ENCODE assay signal across 8 cellular contexts in the genomic region with DNA sequence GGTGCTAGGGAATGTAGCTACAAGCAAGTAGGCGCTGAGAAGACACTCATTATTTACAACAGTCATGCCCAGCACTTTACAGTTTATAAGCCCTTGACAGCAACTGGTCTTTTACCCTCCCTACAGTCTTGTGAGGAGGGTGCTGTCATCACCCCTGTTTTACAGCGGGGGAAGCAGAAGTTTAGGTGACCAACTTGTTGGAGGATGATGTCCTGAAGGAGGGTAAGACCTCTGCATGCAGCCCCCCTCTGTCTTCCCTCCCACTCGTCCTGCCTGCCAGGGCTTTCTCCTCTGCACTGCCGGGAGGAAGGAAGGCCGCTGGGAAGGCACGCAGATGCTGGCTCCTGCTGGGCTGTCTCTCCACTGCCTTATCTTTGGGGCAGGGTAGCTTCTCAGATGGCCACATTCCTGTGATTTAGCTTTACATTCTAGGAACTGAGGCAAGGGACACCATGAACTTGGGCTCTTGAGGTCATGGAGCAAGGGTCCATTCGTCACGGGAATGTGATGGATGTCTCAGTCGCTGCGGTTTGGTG. TPM values are rescaled to one million over a fixed set of nuclear protein-coding genes. Genes with fewer than 3 reads are reported as not detected.
DNase-seq lines count a peak whose midpoint lies in the region; ATAC-seq, FAIRE-seq and TF ChIP-seq lines count a peak whose summit lies in the region.

No MANE protein-coding gene starts in this region.

- peak overlapping the region; percentile 83 for H3K27ac Mint-ChIP-seq in HFFc6

- intact Hi-C loops in spleen (cut with DNase I; ENCODE audit: low total_unique reads) = no loop called here

- H3K36me3 ChIP-seq in brain microvascular endothelial cell (replicated peaks) = peaks cover 16% of the 10 kb centered on the region
- peaks cover 0 to 33% (median 4%) of the 10 kb centered on the region in 6 donors for H3K36me3 ChIP-seq in spleen
- H3K36me3 ChIP-seq in SJCRH30 = no peaks in the 10 kb centered on the region

- no peak for ATAC-seq in HG03342 (IDR thresholded peaks at IDR 0.05; ENCODE audit: unreplicated experiment)

- WGBS in spleen, 5 donors = 63 to 71% (median 67%) methylated on average over 10 of the region's 10 CpGs

- H3K36me3 Mint-ChIP-seq in HFFc6 (ENCODE audit: low read depth) = peaks cover 54% of the 10 kb centered on the region

- TF ChIP-seq POLR2A in spleen (IDR thresholded peaks at IDR 0.05) (no peak), GM12892 (IDR thresholded peaks at IDR 0.05; ENCODE audit: low read depth, low read length) (no peak)

- TF ChIP-seq CTCF in HFFc6 (IDR thresholded peaks at IDR 0.05) = no peak
- no peak for TF ChIP-seq CTCF in brain microvascular endothelial cell (IDR thresholded peaks at IDR 0.05; ENCODE audit: low read depth, low read length, missing control alignments)
- TF ChIP-seq CTCF in spleen (IDR thresholded peaks at IDR 0.05 in 8 of 11, conservative IDR thresholded peaks at IDR 0.05 in 3 of 11) = no peak

- H3K9me3 Mint-ChIP-seq in HFFc6 = peaks cover 52% of the 10 kb centered on the region

- FAIRE-seq in GM12892 (lab: Jason Lieb, UNC) = no peak

- in situ Hi-C loops in brain microvascular endothelial cell (cut with HindIII; ENCODE audit: low pct_ligation_motif_present, low sequenced_read_pairs) = no loop called here

- H3K27ac ChIP-seq in brain microvascular endothelial cell (peak overlapping the region; percentile 93), spleen (peak overlapping the region in 7 of 8 donors; percentile 82 to 93 (median 89)), SJCRH30 (no peak overlapping the region)

- H3K4me1 ChIP-seq in spleen (peaks cover 0 to 49% (median 16%) of the 10 kb centered on the region in 6 donors), SJCRH30 (no peaks in the 10 kb centered on the region)

- H3K4me3 Mint-ChIP-seq in HFFc6 = peak overlapping the region; percentile 86

- peaks cover 2% of the 10 kb centered on the region for H3K27me3 Mint-ChIP-seq in HFFc6 (ENCODE audit: insufficient read depth)

- H3K27me3 ChIP-seq in brain microvascular endothelial cell (replicated peaks) (no peaks in the 10 kb centered on the region), spleen (replicated peaks in 1 of 7) (peaks cover 0 to 51% (median 0%) of the 10 kb centered on the region in 7 donors), SJCRH30 (no peaks in the 10 kb centered on the region)

- peaks cover 38% of the 10 kb centered on the region for H3K4me1 Mint-ChIP-seq in HFFc6 (ENCODE audit: low read depth)

- peak overlapping the region; percentile 77 for H3K4me3 ChIP-seq in brain microvascular endothelial cell (ENCODE audit: low read depth, low read length)
- peak overlapping the region; percentile 27 to 76 (median 44) for H3K4me3 ChIP-seq in spleen
- no peak overlapping the region for H3K4me3 ChIP-seq in SJCRH30

- DNase-seq in HFFc6 (no peak), brain microvascular endothelial cell (no peak), iris pigment epithelial cell (ENCODE audit: low read depth) (peak; percentile 58), spleen (no peak), D341Med (ENCODE audit: low spot score) (no peak), GM12892 (ENCODE audit: insufficient read length) (no peak), SJCRH30 (no peak)

- H3K9me3 ChIP-seq in spleen (peaks cover 2 to 53% (median 44%) of the 10 kb centered on the region in 8 donors), SJCRH30 (replicated peaks) (no peaks in the 10 kb centered on the region)

RNA-seq across cellular contexts. Expression of a gene that starts 1.0 kb away (rescaled TPM):
- 10 to 100 TPM; 13.8 to 25.0 (median 22.9) TPM for total RNA-seq in HFFc6 (2021; fragmentation: NEBNext Ultra II Directional; extraction: Animal tissue kit (Norgen Biotek cat#: 25700))
- total RNA-seq in spleen = 100 to 1,000 TPM in 1 of 7 donors, 10 to 100 TPM in 6; 66.9 to 163 (median 80.8) TPM
- 10 to 100 TPM in 2 of 3 donors, 1 to 10 TPM in 1; 7.6 to 17.0 (median 14.3) TPM for polyA plus RNA-seq in spleen
- 0.40 TPM for polyA plus RNA-seq in GM12892 (2012; ENCODE audit: missing spikeins)
- 0.10 and 0.12 TPM in 2 replicates for total RNA-seq in SJCRH30 (2014; rRNA removed; shearing (Covaris generic))

RNA-seq across cellular contexts. Expression of a gene that starts 43.3 kb away (rescaled TPM):
- not detected for total RNA-seq in HFFc6 (2021; fragmentation: NEBNext Ultra II Directional; extraction: Animal tissue kit (Norgen Biotek cat#: 25700))
- under 1 TPM in 3 of 7 donors, not detected in 4; 0.13 to 0.49 (median 0.23) TPM for total RNA-seq in spleen
- under 1 TPM; 0.05 to 0.13 (median 0.06) TPM for polyA plus RNA-seq in spleen
- polyA plus RNA-seq in GM12892 (2012; ENCODE audit: missing spikeins) = not detected
- total RNA-seq in SJCRH30 (2014; rRNA removed; shearing (Covaris generic)) = not detected in 2 replicates

Comparison
In these comparisons a context has a peak if more than half of its experiments do, and no peak if none do; other contexts are left out.
1. RNA of a gene that starts 1.0 kb away (total RNA-seq): 66.9 to 163 TPM in spleen and 13.8 to 25.0 TPM in HFFc6; 0.10 to 0.12 TPM in SJCRH30; every median in the first group is over 10 times any median in the second.